1 cellular context compared by ENCODE assay signal in genomic region chr21:38494688-38495087, GRCh38.
TF ChIP-seq lines count a peak whose summit lies in the region.

No MANE protein-coding gene starts in this region.

TF ChIP-seq in SK-N-SH, 30 proteins besides CTCF, POLR2A, EP300 and RAD21 (continued from another document):
- TF ChIP-seq IRF3 (IDR thresholded peaks at IDR 0.05; ENCODE audit: low read depth, low read length) (no peak), JUND (IDR thresholded peaks at IDR 0.05) (no peak), ELF1 (IDR thresholded peaks at IDR 0.05) (no peak), CHD2 (IDR thresholded peaks at IDR 0.05; ENCODE audit: low read length, partially characterized antibody) (no peak)
- TF ChIP-seq, protein P1, sequence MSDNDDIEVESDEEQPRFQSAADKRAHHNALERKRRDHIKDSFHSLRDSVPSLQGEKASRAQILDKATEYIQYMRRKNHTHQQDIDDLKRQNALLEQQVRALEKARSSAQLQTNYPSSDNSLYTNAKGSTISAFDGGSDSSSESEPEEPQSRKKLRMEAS (IDR thresholded peaks at IDR 0.05; ENCODE audit: low read depth): no peak
